Comparison of ENCODE assay signal across 9 cellular contexts in genomic region chr1:89724369-89725015, GRCh38.
DNase-seq lines count a peak whose midpoint lies in the region; ATAC-seq and TF ChIP-seq lines count a peak whose summit lies in the region.
"Had no signal": no experiment of that assay in that cellular context is flagged by ENCODE, and none has a peak within 500 bp of the region (broad histone marks: within the 10 kb centered on the region; RNA-seq: fewer than 3 reads in every experiment).

No MANE protein-coding gene starts in this region.

- no peaks in the 10 kb centered on the region for H3K36me3 ChIP-seq in left ventricle myocardium inferior

- TF ChIP-seq CTCF in left ventricle myocardium inferior (IDR thresholded peaks at IDR 0.05; ENCODE audit: borderline replicate concordance) = no peak

- intact Hi-C loops in left ventricle myocardium inferior (cut with micrococcal nuclease) = no loop called here

- H3K4me3 ChIP-seq in left ventricle myocardium inferior = no peak overlapping the region

- peak; percentile 90 to 92 for ATAC-seq in activated CD4-positive, CD25-positive, alpha-beta regulatory T cell treated with anti-CD3 and anti-CD28 coated beads, Interleukin-2, amount 50 U/mL, for 24 hours
- peak; percentile 66 for ATAC-seq in HG03558 (IDR thresholded peaks at IDR 0.05; ENCODE audit: extremely low read depth, unreplicated experiment)

- peaks cover 81% of the 10 kb centered on the region for H3K4me1 ChIP-seq in left ventricle myocardium inferior

- H3K27ac ChIP-seq in left ventricle myocardium inferior (replicated peaks) = peak overlapping the region; percentile 79
- H3K27ac ChIP-seq: VCaP had no signal

- H3K9me3 ChIP-seq in left ventricle myocardium inferior (replicated peaks) = no peaks in the 10 kb centered on the region

- no peaks in the 10 kb centered on the region for H3K27me3 ChIP-seq in left ventricle myocardium inferior (ENCODE audit: low read depth)

- no peak for DNase-seq in activated CD4-positive, CD25-positive, alpha-beta regulatory T cell (lab: John Stamatoyannopoulos, UW)
- DNase-seq in activated CD8-positive, alpha-beta memory T cell treated with anti-CD3 and anti-CD28 coated beads for 24 hours = peak; percentile 86
- peak; percentile 35 for DNase-seq in left ventricle myocardium inferior
- DNase-seq in stimulated activated CD8-positive, alpha-beta memory T cell treated with anti-CD3 and anti-CD28 coated beads, Interleukin-4, amount 100 ng/mL, for 24 hours (ENCODE audit: low read depth) = peak; percentile 36
- no peak for DNase-seq in NCI-H526 (lab: John Stamatoyannopoulos, UW)
- no peak for DNase-seq in NCI-H146 treated with DMSO at 0.1 percent for 48 hours (lab: John Stamatoyannopoulos, UW; ENCODE audit: unreplicated experiment)

Comparison
In these comparisons a context has a peak if more than half of its experiments do, and no peak if none do; other contexts are left out.
1. DNase-seq: peak in activated CD8-positive, alpha-beta memory T cell treated with anti-CD3 and anti-CD28 coated beads for 24 hours (single experiment), left ventricle myocardium inferior (single experiment) and stimulated activated CD8-positive, alpha-beta memory T cell treated with anti-CD3 and anti-CD28 coated beads, Interleukin-4, amount 100 ng/mL, for 24 hours (single experiment); none in activated CD4-positive, CD25-positive, alpha-beta regulatory T cell (0 of 4), NCI-H526 (0 of 2) and NCI-H146 treated with DMSO at 0.1 percent for 48 hours (single experiment).